20 cellular contexts compared by ENCODE assay signal in genomic region chr5:115227281-115227680, GRCh38. TPM values are rescaled to one million over a fixed set of nuclear protein-coding genes. Genes with fewer than 3 reads are reported as not detected.
DNase-seq lines count a peak whose midpoint lies in the region; ATAC-seq, FAIRE-seq and TF ChIP-seq lines count a peak whose summit lies in the region.
"Had no signal": no experiment of that assay in that cellular context is flagged by ENCODE, and none has a peak within 500 bp of the region (broad histone marks: within the 10 kb centered on the region; RNA-seq: fewer than 3 reads in every experiment).

No MANE protein-coding gene starts in this region.

- H3K4me3 ChIP-seq in bronchial epithelial cell (ENCODE audit: low read depth, low read length), result no peak overlapping the region
- H3K4me3 ChIP-seq: BLaER1 had no signal

- peak; percentile 16 for DNase-seq in MV-4-11 (lab: John Stamatoyannopoulos, UW)
- no peak for DNase-seq in bronchial epithelial cell (ENCODE audit: low read depth)
- no peak for DNase-seq in osteocyte (ENCODE audit: extremely low spot score, unreplicated experiment)
- DNase-seq in medulla oblongata (ENCODE audit: extremely low spot score), result no peak
- DNase-seq in left cardiac atrium, result no peak
- DNase-seq in C1 segment of cervical spinal cord (lab: John Stamatoyannopoulos, UW), result no peak
- DNase-seq: 8988T; ACHN; BE2C; Caco-2; Calu3; CD4-positive, alpha-beta T cell; CD8-positive, alpha-beta T cell; DMS79 treated with DMSO at 0.1 percent for 48 hours; GF-D8 had no signal

- no peaks in the 10 kb centered on the region for H3K27me3 Mint-ChIP-seq in osteocyte (ENCODE audit: unreplicated experiment)
- H3K27me3 Mint-ChIP-seq: CD4-positive, alpha-beta T cell had no signal

- no peaks in the 10 kb centered on the region for H3K27me3 ChIP-seq in bronchial epithelial cell (ENCODE audit: control insufficient read depth, insufficient read depth, low read length)
- H3K27me3 ChIP-seq: BE2C, BLaER1 had no signal

- TF ChIP-seq CTCF in bronchial epithelial cell (IDR thresholded peaks at IDR 0.05; ENCODE audit: insufficient read depth, low read length, severe bottlenecking) (no peak), osteocyte (IDR thresholded peaks at IDR 0.05) (no peak)

- H3K27ac Mint-ChIP-seq in osteocyte (ENCODE audit: unreplicated experiment), result peak overlapping the region; percentile 2
- H3K27ac Mint-ChIP-seq: CD4-positive, alpha-beta T cell; CD8-positive, alpha-beta T cell had no signal

- ATAC-seq in left cardiac atrium, result no peak
- ATAC-seq: CD8-positive, alpha-beta T cell had no signal

- no peak overlapping the region for H3K4me3 Mint-ChIP-seq in osteocyte (ENCODE audit: unreplicated experiment)
- H3K4me3 Mint-ChIP-seq: CD4-positive, alpha-beta T cell; CD8-positive, alpha-beta T cell had no signal

- intact Hi-C loops in left cardiac atrium (cut with DNase I), result no loop called here

- no peaks in the 10 kb centered on the region for H3K4me1 Mint-ChIP-seq in osteocyte (ENCODE audit: unreplicated experiment)

- peaks cover 35% of the 10 kb centered on the region for H3K36me3 Mint-ChIP-seq in osteocyte (ENCODE audit: unreplicated experiment)

- H3K36me3 ChIP-seq in bronchial epithelial cell (ENCODE audit: control insufficient read depth, insufficient read depth, low read length), result peaks cover 4% of the 10 kb centered on the region

- H3K9me3 Mint-ChIP-seq in osteocyte (ENCODE audit: unreplicated experiment), result no peaks in the 10 kb centered on the region
- H3K9me3 Mint-ChIP-seq: CD4-positive, alpha-beta T cell; CD8-positive, alpha-beta T cell had no signal

- FAIRE-seq in bronchial epithelial cell (lab: Jason Lieb, UNC), result peak; percentile 55
- FAIRE-seq: A204.1, G401.6, GM12891, GM19239 had no signal

RNA-seq across cellular contexts. Expression of gene PGGT1B, which starts 35.4 kb away (rescaled TPM):
- total RNA-seq in bronchial epithelial cell (18.4 and 28.9 TPM in 2 replicates), osteocyte (38.1 and 42.6 TPM in 2 replicates), left cardiac atrium (10 to 100 TPM; 23.0 to 32.3 TPM)

RNA-seq across cellular contexts. Expression of gene TRIM36, which starts 57.6 kb away (rescaled TPM):
- total RNA-seq in bronchial epithelial cell (0.53 and 0.77 TPM in 2 replicates), osteocyte (11.1 and 13.3 TPM in 2 replicates), left cardiac atrium (under 1 TPM; 0.71 to 0.80 TPM)
- total RNA-seq: CD8-positive, alpha-beta T cell had no signal
